In genomic region chr19:17468302-17469091, GRCh38 we compare ENCODE assay signal across 8 cellular contexts. TPM values are rescaled to one million over a fixed set of nuclear protein-coding genes. Genes with fewer than 3 reads are reported as not detected.
DNase-seq lines count a peak whose midpoint lies in the region; ATAC-seq, FAIRE-seq and TF ChIP-seq lines count a peak whose summit lies in the region.
"Had no signal": no experiment of that assay in that cellular context is flagged by ENCODE, and none has a peak within 500 bp of the region (broad histone marks: within the 10 kb centered on the region; RNA-seq: fewer than 3 reads in every experiment).

No MANE protein-coding gene starts in this region.

- ATAC-seq in GM21515 (IDR thresholded peaks at IDR 0.05; ENCODE audit: unreplicated experiment), result no peak

- DNase-seq in MG63 (no peak), breast epithelium (ENCODE audit: low spot score in 2 of 2) (peak; percentile 67 to 74), kidney (no peak), superior temporal gyrus (ENCODE audit: extremely low spot score) (peak; percentile 25), NOMO-1 treated with dmso at 0.1 percent for 144 hours (lab: John Stamatoyannopoulos, UW; ENCODE audit: unreplicated experiment) (no peak), NCI-H2107 treated with DMSO at 0.1 percent for 48 hours (lab: John Stamatoyannopoulos, UW; ENCODE audit: unreplicated experiment) (no peak)

- TF ChIP-seq CTCF in breast epithelium (IDR thresholded peaks at IDR 0.05) (no peak), kidney (IDR thresholded peaks at IDR 0.05; ENCODE audit: borderline replicate concordance, extremely low read depth, insufficient read depth) (no peak)

- H3K27me3 ChIP-seq in MG63 (no peaks in the 10 kb centered on the region), breast epithelium (no peaks in the 10 kb centered on the region)

- H3K9me3 ChIP-seq in MG63 (no peaks in the 10 kb centered on the region), breast epithelium (no peaks in the 10 kb centered on the region), kidney (ENCODE audit: control insufficient read depth in 1 of 2, low read length in 2 of 2) (no peaks in the 10 kb centered on the region)

- FAIRE-seq in kidney (lab: Jason Lieb, UNC), result no peak

- H3K4me3 ChIP-seq in MG63, result peak overlapping the region; percentile 72; the same call in 1 of the 2 replicates
- peak overlapping the region; percentile 76 to 87 (median 85) for H3K4me3 ChIP-seq in breast epithelium
- peak overlapping the region; percentile 69 to 80 for H3K4me3 ChIP-seq in kidney (ENCODE audit: low read length in 2 of 2)

- peaks cover 9 to 18% of the 10 kb centered on the region in 2 donors for H3K4me1 ChIP-seq in breast epithelium
- H3K4me1 ChIP-seq in kidney (ENCODE audit: control insufficient read depth in 1 of 2, insufficient read depth in 1 of 2, low read depth in 1 of 2, low read length in 2 of 2), result peaks cover 4 to 22% of the 10 kb centered on the region in 2 donors

- H3K27ac ChIP-seq in breast epithelium (peak overlapping the region; percentile 93 to 97), kidney (ENCODE audit: low read depth in 2 of 2, low read length in 2 of 2) (peak overlapping the region; percentile 83 to 89)

- H3K9ac ChIP-seq in kidney (ENCODE audit: low read length in 2 of 2), result peak overlapping the region; percentile 65 to 71

- TF ChIP-seq POLR2A in breast epithelium (IDR thresholded peaks at IDR 0.05), result no peak

- H3K36me3 ChIP-seq in MG63, result no peaks in the 10 kb centered on the region
- H3K36me3 ChIP-seq in breast epithelium, result no peaks in the 10 kb centered on the region
- no peaks in the 10 kb centered on the region for H3K36me3 ChIP-seq in kidney (ENCODE audit: control insufficient read depth in 1 of 2, insufficient read depth in 2 of 2, low read length in 2 of 2)

- intact Hi-C loops in breast epithelium (cut with DNase I; ENCODE audit: low total_unique reads), result loop anchor here (10.0 kb wide), 1 partner anchor 106 kb away; no protein-coding TSS in a partner anchor
- intact Hi-C loops in kidney (cut with DNase I), result loop anchor here (10.0 kb wide), 1 partner anchor 134 kb away; the partner anchor contains the start of genes ANO8 and GTPBP3

RNA-seq across cellular contexts. Expression of gene SLC27A1, which starts 1.8 kb away (rescaled TPM):
- total RNA-seq in MG63 (2014; rRNA removed; shearing (Covaris generic); ENCODE audit: low replicate concordance), result 6.3 and 6.5 TPM in 2 replicates
- 10 to 100 TPM; 32.4 to 35.4 (median 34.8) TPM for total RNA-seq in breast epithelium
- total RNA-seq in kidney, result 21.9 TPM
- polyA plus RNA-seq in kidney (ENCODE audit: insufficient read depth, low read depth, low replicate concordance), result 16.9 TPM

RNA-seq across cellular contexts. Expression of gene NXNL1, which starts 7.8 kb away (rescaled TPM):
- total RNA-seq in MG63 (2014; rRNA removed; shearing (Covaris generic); ENCODE audit: low replicate concordance), result not detected in 2 replicates
- total RNA-seq in breast epithelium (under 1 TPM in 1 of 3 donors, not detected in 2; 0.64 TPM), kidney (not detected)
- polyA plus RNA-seq in kidney (ENCODE audit: insufficient read depth, low read depth, low replicate concordance), result not detected
- total RNA-seq: myocyte had no signal

RNA-seq across cellular contexts. Expression of gene TMEM221, which starts 20.0 kb away (rescaled TPM):
- total RNA-seq in MG63 (2014; rRNA removed; shearing (Covaris generic); ENCODE audit: low replicate concordance), result not detected in 2 replicates
- total RNA-seq in breast epithelium, result under 1 TPM; 0.33 to 0.73 (median 0.64) TPM
- 0.13 TPM for total RNA-seq in kidney
- not detected for polyA plus RNA-seq in kidney (ENCODE audit: insufficient read depth, low read depth, low replicate concordance)

RNA-seq across cellular contexts. Expression of gene PGLS, which starts 43.0 kb away (rescaled TPM):
- total RNA-seq in MG63 (2014; rRNA removed; shearing (Covaris generic); ENCODE audit: low replicate concordance), result 87.7 and 149 TPM in 2 replicates
- total RNA-seq in breast epithelium, result 10 to 100 TPM; 62.2 to 89.8 (median 72.4) TPM
- total RNA-seq in kidney, result 75.5 TPM
- polyA plus RNA-seq in kidney (ENCODE audit: insufficient read depth, low read depth, low replicate concordance), result 105 TPM

RNA-seq across cellular contexts. Expression of gene MVB12A, which starts 48.6 kb away (rescaled TPM):
- total RNA-seq in MG63 (2014; rRNA removed; shearing (Covaris generic); ENCODE audit: low replicate concordance), result 28.8 and 78.4 TPM in 2 replicates
- total RNA-seq in breast epithelium, result 10 to 100 TPM; 51.5 to 76.4 (median 74.1) TPM
- total RNA-seq in kidney, result 57.6 TPM
- polyA plus RNA-seq in kidney (ENCODE audit: insufficient read depth, low read depth, low replicate concordance), result 88.3 TPM

Comparison
In these comparisons a context has a peak if more than half of its experiments do, and no peak if none do; other contexts are left out.
1. DNase-seq: peak in breast epithelium (2 of 2) and superior temporal gyrus (single experiment); none in MG63 (single experiment), kidney (single experiment), NOMO-1 treated with dmso at 0.1 percent for 144 hours (single experiment) and NCI-H2107 treated with DMSO at 0.1 percent for 48 hours (single experiment).
2. Peak in every context shown above with its lines, with median percentiles within 50 percentile points of each other: H3K4me3 ChIP-seq.